Comparison of ENCODE assay signal across 16 cellular contexts in genomic region chr15:76533995-76534394, GRCh38.
DNase-seq lines count a peak whose midpoint lies in the region; ATAC-seq and TF ChIP-seq lines count a peak whose summit lies in the region.
"Had no signal": no experiment of that assay in that cellular context is flagged by ENCODE, and none has a peak within 500 bp of the region (broad histone marks: within the 10 kb centered on the region; RNA-seq: fewer than 3 reads in every experiment).

No MANE protein-coding gene starts in this region.

- H3K9ac ChIP-seq in mammary epithelial cell (ENCODE audit: insufficient read depth, low read length): no peak overlapping the region

- dilution Hi-C loops in mammary epithelial cell (cut with HindIII; ENCODE audit: low sequenced_read_pairs): no loop called here

- no peak for TF ChIP-seq EP300 in sigmoid colon (IDR thresholded peaks at IDR 0.05)

- CTCF ChIA-PET in mammary epithelial cell (lab: Charles Lee; ENCODE audit: low non-redundant PET): no interaction called here

- peaks cover 0 to 5% (median 0%) of the 10 kb centered on the region in 4 donors for H3K4me1 ChIP-seq in sigmoid colon
- no peaks in the 10 kb centered on the region for H3K4me1 ChIP-seq in mammary epithelial cell (ENCODE audit: insufficient read depth, low read length)
- H3K4me1 ChIP-seq: Peyer's patch had no signal

- no peaks in the 10 kb centered on the region for H4K20me1 ChIP-seq in mammary epithelial cell (ENCODE audit: insufficient read depth, low read length)

- H3K27ac ChIP-seq in HL-60 (replicated peaks): peak overlapping the region; percentile 39
- no peak overlapping the region for H3K27ac ChIP-seq in sigmoid colon
- no peak overlapping the region for H3K27ac ChIP-seq in mammary epithelial cell (ENCODE audit: insufficient read depth, low read depth, low read length)
- H3K27ac ChIP-seq: Peyer's patch, SK-N-MC had no signal

- WGBS in sigmoid colon, 2 donors: 28 to 64% methylated on average over 2 of the region's 2 CpGs
- 96% methylated on average over 2 of the region's 2 CpGs for WGBS in mammary epithelial cell (ENCODE audit: low coverage, missing lambda C conversion rate)

- BruUV-seq in mammary epithelial cell (replicated peaks; lab: Mats Ljungman, UMichigan): no TSS peak

- H3K9me3 ChIP-seq in sigmoid colon (no peaks in the 10 kb centered on the region), mammary epithelial cell (replicated peaks; ENCODE audit: insufficient read depth, low read length) (no peaks in the 10 kb centered on the region)
- H3K9me3 ChIP-seq: Peyer's patch had no signal

- H3K4me2 ChIP-seq in mammary epithelial cell (ENCODE audit: insufficient read depth, low read depth, low read length): no peak overlapping the region

- DNase-seq in DMS53 (lab: John Stamatoyannopoulos, UW) (peak; percentile 63), HL-60 (ENCODE audit: low read depth in 1 of 2, low spot score in 1 of 2) (no peak), amniotic epithelial cell (ENCODE audit: low read depth) (peak; percentile 28), left kidney (ENCODE audit: low read depth, low spot score) (peak; percentile 20), NCI-H446 treated with DMSO at 0.1 percent for 48 hours (lab: John Stamatoyannopoulos, UW) (no peak), sigmoid colon (no peak), mammary epithelial cell (no peak)
- DNase-seq: CD8-positive, alpha-beta T cell; DND-41; GOT3; Peyer's patch; T-helper 1 cell had no signal

- intact Hi-C loops in sigmoid colon (cut with DNase I): no loop called here
- intact Hi-C loops in mammary epithelial cell (cut with micrococcal nuclease): no loop called here

- no peak for TF ChIP-seq CTCF in HL-60 (IDR thresholded peaks at IDR 0.05; ENCODE audit: insufficient read depth, low read length)
- no peak for TF ChIP-seq CTCF in sigmoid colon (IDR thresholded peaks at IDR 0.05)
- TF ChIP-seq CTCF in mammary epithelial cell (conservative IDR thresholded peaks at IDR 0.05 in 1 of 2, IDR thresholded peaks at IDR 0.05 in 1 of 2; ENCODE audit: extremely low read depth in 1 of 2, insufficient read depth in 1 of 2, low read depth in 1 of 2, low read length in 2 of 2): no peak

- H3K79me2 ChIP-seq in mammary epithelial cell (ENCODE audit: insufficient read depth, low read length): no peaks in the 10 kb centered on the region

- in situ Hi-C loops in mammary epithelial cell (cut with MboI; ENCODE audit: low sequenced_read_pairs in 2 of 2): no loop called here

- H2AFZ ChIP-seq in mammary epithelial cell (ENCODE audit: low read depth, low read length): no peak overlapping the region

- no peak for ATAC-seq in HG02970 (IDR thresholded peaks at IDR 0.05; ENCODE audit: low FRiP score, unreplicated experiment)
- ATAC-seq: CD8-positive, alpha-beta T cell; GM12878; Right ventricle myocardium inferior had no signal

- H3K4me3 ChIP-seq in HL-60 (replicated peaks; ENCODE audit: insufficient read depth, low read length) (no peak overlapping the region), sigmoid colon (no peak overlapping the region), mammary epithelial cell (replicated peaks in 1 of 3; ENCODE audit: insufficient read depth in 1 of 3, low read depth in 2 of 3, low read length in 3 of 3) (no peak overlapping the region)
- H3K4me3 ChIP-seq: GM12878, Peyer's patch, SK-N-MC had no signal

- H3K36me3 ChIP-seq in sigmoid colon: no peaks in the 10 kb centered on the region
- H3K36me3 ChIP-seq in mammary epithelial cell (ENCODE audit: insufficient read depth, low read length): no peaks in the 10 kb centered on the region
- H3K36me3 ChIP-seq: Peyer's patch had no signal

- H3K27me3 ChIP-seq in HL-60 (ENCODE audit: insufficient read depth, poor library complexity, severe bottlenecking) (no peaks in the 10 kb centered on the region), sigmoid colon (no peaks in the 10 kb centered on the region), mammary epithelial cell (ENCODE audit: insufficient read depth, low read length) (no peaks in the 10 kb centered on the region)
- H3K27me3 ChIP-seq: Peyer's patch had no signal

- TF ChIP-seq POLR2A in sigmoid colon (IDR thresholded peaks at IDR 0.05): no peak

Comparison
In these comparisons a context has a peak if more than half of its experiments do, and no peak if none do; other contexts are left out.
1. DNase-seq: peak in DMS53 (single experiment), amniotic epithelial cell (single experiment) and left kidney (single experiment); none in HL-60 (0 of 2), NCI-H446 treated with DMSO at 0.1 percent for 48 hours (single experiment), sigmoid colon (single experiment) and mammary epithelial cell (single experiment).